10 cellular contexts compared by ENCODE assay signal in genomic region chrX:40132751-40133150, GRCh38. TPM values are rescaled to one million over a fixed set of nuclear protein-coding genes. Genes with fewer than 3 reads are reported as not detected.
DNase-seq lines count a peak whose midpoint lies in the region; ATAC-seq, FAIRE-seq and TF ChIP-seq lines count a peak whose summit lies in the region.
"Had no signal": no experiment of that assay in that cellular context is flagged by ENCODE, and none has a peak within 500 bp of the region (broad histone marks: within the 10 kb centered on the region; RNA-seq: fewer than 3 reads in every experiment).

No MANE protein-coding gene starts in this region.

- TF ChIP-seq POLR2A in HepG2 (IDR thresholded peaks at IDR 0.05; ENCODE audit: insufficient read depth in 1 of 2, low read depth in 2 of 2, low read length in 2 of 2), result no peak
- peak; percentile 19 for TF ChIP-seq POLR2A in erythroblast (IDR thresholded peaks at IDR 0.05; ENCODE audit: low read length)

- H3K23ac ChIP-seq in trophoblast cell (ENCODE audit: low read length), result no peak overlapping the region

- H3K36me3 ChIP-seq in liver (ENCODE audit: control insufficient read depth in 4 of 4, insufficient read depth in 3 of 4, low read depth in 1 of 4, low read length in 3 of 4) (no peaks in the 10 kb centered on the region), HepG2 (replicated peaks in 1 of 2; ENCODE audit: control insufficient read depth in 1 of 2, insufficient read depth in 2 of 2, low read length in 2 of 2) (no peaks in the 10 kb centered on the region), mucosa of descending colon (ENCODE audit: low read depth) (no peaks in the 10 kb centered on the region), trophoblast cell (ENCODE audit: control insufficient read depth in 1 of 2, insufficient read depth in 2 of 2, low read length in 2 of 2) (no peaks in the 10 kb centered on the region)

- no peak overlapping the region for H3K14ac ChIP-seq in trophoblast cell (ENCODE audit: low read length)

- H3K4me1 ChIP-seq in liver (ENCODE audit: control insufficient read depth in 4 of 4, insufficient read depth in 4 of 4, low read length in 3 of 4), result peaks cover 0 to 2% (median 0%) of the 10 kb centered on the region in 4 donors
- no peaks in the 10 kb centered on the region for H3K4me1 ChIP-seq in HepG2 (ENCODE audit: insufficient read depth, low read length)
- H3K4me1 ChIP-seq in mucosa of descending colon (ENCODE audit: low read depth), result no peaks in the 10 kb centered on the region
- peaks cover 0 to 4% of the 10 kb centered on the region in 2 experiments for H3K4me1 ChIP-seq in trophoblast cell (ENCODE audit: control insufficient read depth in 1 of 2, insufficient read depth in 2 of 2, low read length in 2 of 2)

- H2AFZ ChIP-seq in HepG2 (ENCODE audit: low read length) (no peak overlapping the region), trophoblast cell (ENCODE audit: insufficient read depth, low read length, poor library complexity) (no peak overlapping the region)

- TF ChIP-seq CTCF in liver (IDR thresholded peaks at IDR 0.05; ENCODE audit: low read depth, low read length, missing input control) (no peak), HepG2 (CRISPR knock-in tag; IDR thresholded peaks at IDR 0.05) (no peak), mucosa of descending colon (IDR thresholded peaks at IDR 0.05) (no peak), D721Med (IDR thresholded peaks at IDR 0.05; ENCODE audit: insufficient read depth, missing control alignments) (no peak)

- 41% methylated on average over 7 of the region's 7 CpGs for WGBS in liver
- 83% methylated on average over 5 of the region's 7 CpGs for WGBS in HepG2 (ENCODE audit: low lambda C conversion rate)
- no CpG with 5 or more reads among the region's 7 CpGs for WGBS in trophoblast cell (ENCODE audit: extremely low coverage, insufficient coverage, insufficient read length)

- no peak overlapping the region for H4K8ac ChIP-seq in trophoblast cell (ENCODE audit: low read depth, low read length)

- no peak overlapping the region for H3K9ac ChIP-seq in liver (ENCODE audit: low read depth in 1 of 2, low read length in 2 of 2)
- H3K9ac ChIP-seq in HepG2 (ENCODE audit: insufficient read depth, low read depth, low read length), result no peak overlapping the region
- H3K9ac ChIP-seq in trophoblast cell (ENCODE audit: low read length), result no peak overlapping the region

- FAIRE-seq in HepG2 (lab: Jason Lieb, UNC) (no peak), D721Med (lab: Jason Lieb, UNC) (no peak)
- FAIRE-seq: A204.1 had no signal

- DNase-seq in HepG2 (ENCODE audit: low spot score), result no peak
- peak; percentile 84 to 89 for DNase-seq in erythroblast (lab: John Stamatoyannopoulos, UW)
- DNase-seq in mucosa of descending colon, result peak in 2 of 3 donors; percentile 37 to 49
- DNase-seq in trophoblast cell, result no peak
- DNase-seq in D721Med (ENCODE audit: insufficient read length, low spot score), result no peak
- DNase-seq in NCI-H2227 treated with DMSO at 0.1 percent for 48 hours (lab: John Stamatoyannopoulos, UW), result no peak

- no peak overlapping the region for H3K18ac ChIP-seq in trophoblast cell (ENCODE audit: low read length)

- no peak overlapping the region for H4K91ac ChIP-seq in trophoblast cell (ENCODE audit: low read depth, low read length)

- no peak overlapping the region for H2BK12ac ChIP-seq in trophoblast cell (ENCODE audit: low read length)

- H3K4ac ChIP-seq in trophoblast cell (ENCODE audit: low read depth, low read length), result no peak overlapping the region

- ATAC-seq in HepG2 (no peak), mucosa of descending colon (peak; percentile 84), GM18868 (IDR thresholded peaks at IDR 0.05; ENCODE audit: unreplicated experiment) (no peak)
- ATAC-seq: Panc1 had no signal

- H3K9me3 ChIP-seq in liver (ENCODE audit: control insufficient read depth in 4 of 4, low read length in 3 of 4), result no peaks in the 10 kb centered on the region
- no peaks in the 10 kb centered on the region for H3K9me3 ChIP-seq in HepG2 (ENCODE audit: low read length)
- no peaks in the 10 kb centered on the region for H3K9me3 ChIP-seq in mucosa of descending colon
- H3K9me3 ChIP-seq in trophoblast cell (ENCODE audit: insufficient read depth, low read depth, low read length), result no peaks in the 10 kb centered on the region

- H2BK120ac ChIP-seq in trophoblast cell (ENCODE audit: insufficient read depth, low read length, poor library complexity), result no peak overlapping the region

- H4K12ac ChIP-seq in trophoblast cell (ENCODE audit: low read depth, low read length), result no peak overlapping the region

- in situ Hi-C loops in HepG2 (cut with HindIII; ENCODE audit: extremely low pct_ligation_motif_present, low pct_unique_long_range_greater_than_20kb), result no loop called here

- no peak overlapping the region for H3K4me3 ChIP-seq in liver (ENCODE audit: low read depth in 1 of 3, low read length in 3 of 3)
- no peak overlapping the region for H3K4me3 ChIP-seq in HepG2 (replicated peaks in 1 of 3; ENCODE audit: insufficient read depth in 1 of 3, low read depth in 2 of 3, low read length in 3 of 3)
- no peak overlapping the region for H3K4me3 ChIP-seq in mucosa of descending colon
- H3K4me3 ChIP-seq in trophoblast cell (ENCODE audit: low read depth, low read length), result no peak overlapping the region

- H3K79me1 ChIP-seq in trophoblast cell (ENCODE audit: low read length), result no peaks in the 10 kb centered on the region

- CTCF ChIA-PET in HepG2 (lab: Yijun Ruan, JAX; ENCODE audit: low intra/inter-chr PET ratio, low total read pairs), result no interaction called here

- peaks cover 3% of the 10 kb centered on the region for H3K79me2 ChIP-seq in HepG2 (ENCODE audit: insufficient read depth, low read length)
- no peaks in the 10 kb centered on the region for H3K79me2 ChIP-seq in trophoblast cell (ENCODE audit: control insufficient read depth, insufficient read depth, low read length, poor library complexity)

- H3K27ac ChIP-seq in liver (ENCODE audit: low read depth in 1 of 2, low read length in 2 of 2) (peak overlapping the region in 1 of 2 donors; percentile 19), HepG2 (ENCODE audit: extremely low read length, insufficient read depth, low read length) (no peak overlapping the region), trophoblast cell (ENCODE audit: low read depth, low read length) (no peak overlapping the region)

- H3K4me2 ChIP-seq in HepG2 (ENCODE audit: low read depth, low read length) (no peak overlapping the region), trophoblast cell (ENCODE audit: low read length) (no peak overlapping the region)

- TF ChIP-seq EP300 in HepG2 (IDR thresholded peaks at IDR 0.05; ENCODE audit: low read depth in 2 of 2, low read length in 2 of 2) (no peak), HepG2 (CRISPR knock-in tag; IDR thresholded peaks at IDR 0.05; ENCODE audit: borderline replicate concordance) (no peak)

- no peak overlapping the region for H2BK5ac ChIP-seq in trophoblast cell (ENCODE audit: low read depth, low read length, poor library complexity)

- H4K20me1 ChIP-seq in HepG2 (ENCODE audit: insufficient read depth, low read length), result no peaks in the 10 kb centered on the region

- H2AK5ac ChIP-seq in trophoblast cell (ENCODE audit: low read length), result no peak overlapping the region

- BruUV-seq in HepG2 (replicated peaks; lab: Mats Ljungman, UMichigan), result no TSS peak

- H3K27me3 ChIP-seq in liver (ENCODE audit: control insufficient read depth in 4 of 4, insufficient read depth in 4 of 4, low read length in 3 of 4), result no peaks in the 10 kb centered on the region
- no peaks in the 10 kb centered on the region for H3K27me3 ChIP-seq in HepG2 (ENCODE audit: control insufficient read depth in 1 of 2, insufficient read depth in 2 of 2, low read length in 2 of 2)
- no peaks in the 10 kb centered on the region for H3K27me3 ChIP-seq in trophoblast cell (ENCODE audit: insufficient read depth, low read length)

- intact Hi-C loops in HepG2 (cut with micrococcal nuclease; ENCODE audit: unreplicated experiment) (no loop called here), mucosa of descending colon (cut with DNase I, micrococcal nuclease) (no loop called here)

- POLR2A ChIA-PET in HepG2 (lab: Yijun Ruan, JAX), result no interaction called here

- peak in 1 of 2 donors; percentile 10 for TF ChIP-seq RAD21 in liver (IDR thresholded peaks at IDR 0.05)
- no peak for TF ChIP-seq RAD21 in HepG2 (CRISPR knock-in tag; IDR thresholded peaks at IDR 0.05)

TF ChIP-seq in liver, 16 proteins besides CTCF, POLR2A, EP300 and RAD21 (continues in another document):
- TF ChIP-seq SP1 (IDR thresholded peaks at IDR 0.05) (no peak), HNF4A (conservative IDR thresholded peaks at IDR 0.05) (peak in 1 of 2 donors; percentile 22)

TF ChIP-seq in HepG2, 621 proteins besides CTCF, POLR2A, EP300 and RAD21:
- TF ChIP-seq ETV6 (CRISPR knock-in tag; conservative IDR thresholded peaks at IDR 0.05), result no peak

RNA-seq across cellular contexts. Expression of gene BCOR, which starts 35.0 kb away (rescaled TPM):
- total RNA-seq in liver (10 to 100 TPM; 15.1 to 23.0 TPM), HepG2 (2016; rRNA removed; fragmentation: Illumina TruSeq; extraction: Trizol) (15.2 and 18.6 TPM in 2 replicates), mucosa of descending colon (10 to 100 TPM; 18.7 to 26.3 (median 23.6) TPM)
- polyA plus RNA-seq in liver (1 to 10 TPM; 5.6 to 6.8 TPM), HepG2 (2011; rRNA removed) (14.3 and 15.2 TPM in 2 replicates)
- total RNA-seq in HepG2 (2016; cell fraction: cytosol; rRNA removed; fragmentation: Illumina TruSeq; extraction: Trizol; ENCODE audit: low read depth), result 3.2 and 4.8 TPM in 2 replicates
- total RNA-seq in HepG2 (2016; cell fraction: insoluble cytoplasmic fraction; rRNA removed; fragmentation: Illumina TruSeq; extraction: Trizol), result 13.9 and 15.9 TPM in 2 replicates
- 7.4 and 7.6 TPM in 2 replicates for total RNA-seq in HepG2 (2016; cell fraction: membrane; rRNA removed; fragmentation: Illumina TruSeq; extraction: Trizol)
- total RNA-seq in HepG2 (2016; cell fraction: nucleus; rRNA removed; fragmentation: Illumina TruSeq; extraction: Trizol), result 18.8 and 25.8 TPM in 2 replicates
- 11.5 and 13.8 TPM in 2 replicates for polyA plus RNA-seq in HepG2 (2011; cell fraction: cytosol; rRNA removed)
- 30.4 and 30.6 TPM in 2 replicates for polyA plus RNA-seq in HepG2 (2011; cell fraction: nucleus; rRNA removed)
- polyA plus RNA-seq in HepG2 (2012), result 27.3 and 29.3 TPM in 2 replicates
- polyA plus RNA-seq in HepG2 (2016; cell fraction: cytosol; fragmentation: Illumina TruSeq; extraction: Trizol; ENCODE audit: low read depth), result 1.2 and 1.3 TPM in 2 replicates
- 17.4 and 18.4 TPM in 2 replicates for polyA plus RNA-seq in HepG2 (2016; cell fraction: insoluble cytoplasmic fraction; fragmentation: Illumina TruSeq; extraction: Trizol; ENCODE audit: low read depth)
- polyA plus RNA-seq in HepG2 (2016; cell fraction: membrane; fragmentation: Illumina TruSeq; extraction: Trizol; ENCODE audit: low read depth), result 1.3 and 1.9 TPM in 2 replicates
- 27.4 and 28.9 TPM in 2 replicates for polyA plus RNA-seq in HepG2 (2016; cell fraction: nucleus; fragmentation: Illumina TruSeq; extraction: Trizol; ENCODE audit: insufficient read depth, low read depth)
- 18.3 and 32.5 TPM in 2 replicates for polyA minus RNA-seq in HepG2 (2011; rRNA and poly(A)+ RNA removed; ENCODE audit: low replicate concordance)
- polyA minus RNA-seq in HepG2 (2011; cell fraction: cytosol; rRNA and poly(A)+ RNA removed), result 40.3 and 40.4 TPM in 2 replicates
- 31.8 TPM in 2 replicates for polyA minus RNA-seq in HepG2 (2011; cell fraction: nucleus; rRNA and poly(A)+ RNA removed)
- 5.9 and 6.1 TPM in 2 replicates for polyA plus RNA-seq in trophoblast cell (2013)

Comparison
In these comparisons a context has a peak if more than half of its experiments do, and no peak if none do; other contexts are left out.
1. DNase-seq: peak in erythroblast (2 of 2) and mucosa of descending colon (2 of 3); none in HepG2 (single experiment), trophoblast cell (0 of 2), D721Med (single experiment) and NCI-H2227 treated with DMSO at 0.1 percent for 48 hours (single experiment).